ENCODE assay signal across 14 cellular contexts in the genomic region with DNA sequence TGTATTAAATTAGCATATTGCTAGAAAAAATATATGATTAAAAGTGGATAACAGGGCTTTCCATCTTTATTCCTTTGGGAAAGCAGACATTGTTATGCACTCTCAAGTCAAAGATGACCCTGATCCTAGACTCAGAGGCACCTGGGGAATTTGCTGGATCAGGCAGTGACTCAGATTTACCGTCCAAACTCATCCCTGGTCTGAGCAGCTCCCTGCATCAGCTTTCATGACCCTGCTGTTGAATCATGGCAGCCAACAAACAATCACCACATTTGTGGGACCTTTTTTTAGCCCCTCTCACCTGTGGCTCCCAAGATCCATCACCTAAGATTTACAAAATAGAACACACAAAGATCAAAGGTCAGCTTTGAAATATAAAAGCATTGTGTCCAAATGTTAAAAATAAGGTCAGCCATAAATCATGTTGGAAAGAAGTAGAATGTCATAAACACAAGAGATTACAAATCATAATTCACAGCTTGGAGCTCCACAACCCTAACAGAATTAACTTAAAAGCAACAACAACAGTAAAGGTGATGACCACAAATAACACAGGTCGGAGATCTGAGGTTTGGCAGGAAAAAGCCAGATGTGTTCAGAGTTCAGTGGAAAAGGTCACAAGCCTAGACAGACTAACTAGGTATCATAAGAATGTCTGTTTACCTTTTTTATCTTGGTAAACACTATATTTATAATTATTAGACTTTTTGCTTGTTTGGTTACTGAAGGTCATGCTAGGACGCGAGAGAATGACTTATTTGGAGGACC.
"Had no signal": no experiment of that assay in that cellular context is flagged by ENCODE, and none has a peak within 500 bp of the region (broad histone marks: within the 10 kb centered on the region; RNA-seq: fewer than 3 reads in every experiment).

No MANE protein-coding gene starts in this region.

- H3K4me1 Mint-ChIP-seq: activated CD8-positive, alpha-beta memory T cell treated with anti-CD3 and anti-CD28 coated beads, Interleukin-2, amount 10 ng/mL, durations not matched to agents 7 days and 5 days had no signal

- H3K9me3 ChIP-seq: gastrocnemius medialis, heart right ventricle had no signal

- DNase-seq: activated CD4-positive, alpha-beta T cell treated with anti-CD3 and anti-CD28 coated beads, Interleukin-2, amount 50 U/mL, for 4 hours; activated CD4-positive, CD25-positive, alpha-beta regulatory T cell treated with anti-CD3 and anti-CD28 coated beads, Interleukin-2, amount 50 U/mL, for 72 hours; activated CD8-positive, alpha-beta memory T cell treated with anti-CD3 and anti-CD28 coated beads, Interleukin-2, amount 10 ng/mL, durations not matched to agents 7 days and 5 days; activated naive CD8-positive, alpha-beta T cell treated with anti-CD3 and anti-CD28 coated beads, Interleukin-2, amount 10 ng/mL, durations not matched to agents 7 days and 5 days; activated T-cell treated with anti-CD3 and anti-CD28 coated beads, Interleukin-2, amount 50 U/mL, for 24 hours; aorta; gastrocnemius medialis; heart right ventricle; naive thymus-derived CD4-positive, alpha-beta T cell; stimulated activated CD4-positive, alpha-beta T cell treated with anti-CD3 and anti-CD28 coated beads, Interleukin-2, amount 100 ng/mL, for 24 hours; stimulated activated naive CD8-positive, alpha-beta T cell treated with anti-CD3 and anti-CD28 coated beads, Interleukin-15, Interleukin-2, amounts not matched to agents 100 U/mL and 50 U/mL, for 24 hours had no signal

- H3K36me3 ChIP-seq: gastrocnemius medialis, heart right ventricle had no signal

- H3K36me3 Mint-ChIP-seq: activated CD8-positive, alpha-beta memory T cell treated with anti-CD3 and anti-CD28 coated beads, Interleukin-2, amount 10 ng/mL, durations not matched to agents 7 days and 5 days; activated naive CD8-positive, alpha-beta T cell treated with anti-CD3 and anti-CD28 coated beads, Interleukin-2, amount 10 ng/mL, durations not matched to agents 7 days and 5 days; naive thymus-derived CD4-positive, alpha-beta T cell had no signal

- H3K27ac Mint-ChIP-seq: activated CD8-positive, alpha-beta memory T cell treated with anti-CD3 and anti-CD28 coated beads, Interleukin-2, amount 10 ng/mL, durations not matched to agents 7 days and 5 days; activated naive CD8-positive, alpha-beta T cell treated with anti-CD3 and anti-CD28 coated beads, Interleukin-2, amount 10 ng/mL, durations not matched to agents 7 days and 5 days; activated T-cell treated with anti-CD3 and anti-CD28 coated beads, Interleukin-2, amount 50 U/mL, for 24 hours; naive thymus-derived CD4-positive, alpha-beta T cell; T-helper 2 cell treated with Interferon-gamma antibody and Interleukin-4, amounts not matched to agents 5 μg/mL and 100 μg/mL, for 36 hours had no signal

- H3K27ac ChIP-seq: heart right ventricle had no signal

- H3K4me3 ChIP-seq: gastrocnemius medialis, heart right ventricle, lung had no signal

- H3K27me3 Mint-ChIP-seq: activated CD8-positive, alpha-beta memory T cell treated with anti-CD3 and anti-CD28 coated beads, Interleukin-2, amount 10 ng/mL, durations not matched to agents 7 days and 5 days; activated naive CD8-positive, alpha-beta T cell treated with anti-CD3 and anti-CD28 coated beads, Interleukin-2, amount 10 ng/mL, durations not matched to agents 7 days and 5 days; activated T-cell treated with anti-CD3 and anti-CD28 coated beads, Interleukin-2, amount 50 U/mL, for 24 hours had no signal

- H3K4me3 Mint-ChIP-seq: activated CD8-positive, alpha-beta memory T cell treated with anti-CD3 and anti-CD28 coated beads, Interleukin-2, amount 10 ng/mL, durations not matched to agents 7 days and 5 days; activated naive CD8-positive, alpha-beta T cell treated with anti-CD3 and anti-CD28 coated beads, Interleukin-2, amount 10 ng/mL, durations not matched to agents 7 days and 5 days; activated T-cell treated with anti-CD3 and anti-CD28 coated beads, Interleukin-2, amount 50 U/mL, for 24 hours; naive thymus-derived CD4-positive, alpha-beta T cell; T-helper 2 cell treated with Interferon-gamma antibody and Interleukin-4, amounts not matched to agents 5 μg/mL and 100 μg/mL, for 36 hours had no signal

- ATAC-seq: activated CD8-positive, alpha-beta memory T cell treated with anti-CD3 and anti-CD28 coated beads, Interleukin-2, amount 10 ng/mL, durations not matched to agents 7 days and 5 days; gastrocnemius medialis; heart right ventricle; naive thymus-derived CD4-positive, alpha-beta T cell; sciatic nerve; stimulated activated naive CD8-positive, alpha-beta T cell treated with anti-CD3 and anti-CD28 coated beads, Interleukin-15, Interleukin-2, amounts not matched to agents 100 U/mL and 50 U/mL, for 24 hours had no signal

- H3K27me3 ChIP-seq: gastrocnemius medialis, heart right ventricle had no signal

- H3K9me3 Mint-ChIP-seq: activated naive CD8-positive, alpha-beta T cell treated with anti-CD3 and anti-CD28 coated beads, Interleukin-2, amount 10 ng/mL, durations not matched to agents 7 days and 5 days; activated T-cell treated with anti-CD3 and anti-CD28 coated beads, Interleukin-2, amount 50 U/mL, for 24 hours; naive thymus-derived CD4-positive, alpha-beta T cell; T-helper 2 cell treated with Interferon-gamma antibody and Interleukin-4, amounts not matched to agents 5 μg/mL and 100 μg/mL, for 36 hours had no signal
